In the genomic region with DNA sequence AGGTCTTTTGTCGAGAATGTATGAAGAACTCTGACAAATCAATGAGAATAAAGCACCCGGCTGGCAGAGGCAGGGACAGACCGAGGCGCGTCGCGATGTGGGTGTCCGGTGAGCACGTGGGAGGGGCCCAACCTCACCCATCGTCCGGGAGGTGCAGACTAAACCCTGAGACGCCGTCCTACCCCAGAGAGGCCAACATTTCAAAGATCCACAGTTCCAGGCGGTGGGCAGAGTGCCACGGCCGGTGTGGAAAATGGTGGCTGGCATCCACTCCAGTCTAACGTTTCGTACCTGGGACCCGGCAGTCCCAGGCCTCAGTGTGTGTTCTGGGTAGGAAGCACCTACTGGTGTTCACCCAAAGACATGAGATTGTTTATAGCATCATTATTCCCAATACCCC, we compare ENCODE assay signal across 7 cellular contexts. TPM values are rescaled to one million over a fixed set of nuclear protein-coding genes. Genes with fewer than 3 reads are reported as not detected.
DNase-seq lines count a peak whose midpoint lies in the region; ATAC-seq, FAIRE-seq and TF ChIP-seq lines count a peak whose summit lies in the region.
"Not testable (repeated sequence)": the region's sequence is repeated elsewhere in the genome, so short reads cannot be mapped to it uniquely, and the experiment has no call there.

No MANE protein-coding gene starts in this region.

- not testable (repeated sequence) for H4K20me1 ChIP-seq in H1 (replicated peaks in 1 of 2; ENCODE audit: control insufficient read depth in 1 of 2, insufficient read depth in 2 of 2, low read length in 2 of 2)

- not testable (repeated sequence) for H3K23me2 ChIP-seq in H1 (ENCODE audit: low read depth, low read length)

- TF ChIP-seq POLR2A in adrenal gland (IDR thresholded peaks at IDR 0.05); H1 (IDR thresholded peaks at IDR 0.05; ENCODE audit: control extremely low read depth in 1 of 2, low read depth in 2 of 2, low read length in 2 of 2); suprapubic skin (IDR thresholded peaks at IDR 0.05): not testable (repeated sequence)

- H3K36me3 ChIP-seq in HUES6 (ENCODE audit: control insufficient read depth, insufficient read depth, low read length); adrenal gland (replicated peaks in 1 of 2); H1 (ENCODE audit: control insufficient read depth in 2 of 4, insufficient read depth in 4 of 4, low read length in 3 of 4); left ventricle myocardium inferior; mesendoderm (ENCODE audit: control insufficient read depth, insufficient read depth, low read length); psoas muscle (ENCODE audit: insufficient read depth in 1 of 2, low read depth in 1 of 2); suprapubic skin: not testable (repeated sequence)

- not testable (repeated sequence) for H2AFZ ChIP-seq in H1 (ENCODE audit: low read length)

- CTCF ChIA-PET in H1 (lab: Charles Lee; ENCODE audit: partially characterized antibody): interaction anchor here (1.2 to 2.1 kb wide), 4 partner anchors 19 to 169 kb away, joined by 3 to 6 read pairs (median 3); no protein-coding TSS in a partner anchor

- H3K79me1 ChIP-seq in H1 (ENCODE audit: low read depth, low read length); mesendoderm (ENCODE audit: low read length): not testable (repeated sequence)

- intact Hi-C loops in adrenal gland (cut with DNase I); left ventricle myocardium inferior (cut with micrococcal nuclease); psoas muscle (cut with DNase I): not testable (repeated sequence)

- not testable (repeated sequence) for H4K91ac ChIP-seq in H1 (replicated peaks; ENCODE audit: insufficient read length, low read length)

- POLR2A ChIA-PET in H1 (lab: Charles Lee; ENCODE audit: partially characterized antibody): interaction anchor here (1.4 kb wide), 1 partner anchor 73 kb away, joined by 3 read pairs; no protein-coding TSS in a partner anchor

- H3K79me2 ChIP-seq in H1 (ENCODE audit: control insufficient read depth in 1 of 2, insufficient read depth in 2 of 2, low read length in 2 of 2); mesendoderm (ENCODE audit: control insufficient read depth, insufficient read depth, low read length): not testable (repeated sequence)

- WGBS in adrenal gland, 4 donors: 91 to 97% (median 96%) methylated on average over 18 to 19 of the region's 19 CpGs
- WGBS in H1 (ENCODE audit: extremely low coverage in 1 of 2, insufficient coverage in 1 of 2, insufficient read length in 1 of 2, insufficient replicate concordance in 2 of 2, low coverage in 1 of 2, low lambda C conversion rate in 2 of 2, missing lambda C conversion rate in 1 of 2), 2 experiments: 94% methylated on average over 19 of the region's 19 CpGs; no CpG with 5 or more reads in 1 of the 2 experiments
- WGBS in mesendoderm (ENCODE audit: extremely low coverage, insufficient coverage, low lambda C conversion rate): no CpG with 5 or more reads among the region's 19 CpGs
- 77 to 85% (median 81%) methylated on average over 19 of the region's 19 CpGs for WGBS in psoas muscle, 3 donors
- 94% methylated on average over 19 of the region's 19 CpGs for WGBS in suprapubic skin

- not testable (repeated sequence) for H2BK120ac ChIP-seq in H1 (replicated peaks; ENCODE audit: low read depth, low read length); mesendoderm (ENCODE audit: low read depth, low read length)

- not testable (repeated sequence) for DNase-seq in adrenal gland; H1 (ENCODE audit: low read depth in 1 of 2, low spot score in 2 of 2); left ventricle myocardium inferior; mesendoderm; suprapubic skin (ENCODE audit: low spot score in 2 of 2)
- peak in 1 of 2 donors; percentile 44 for DNase-seq in psoas muscle

- TF ChIP-seq CTCF in adrenal gland (IDR thresholded peaks at IDR 0.05); H1 (IDR thresholded peaks at IDR 0.05; ENCODE audit: control extremely low read depth in 1 of 3, insufficient read depth in 1 of 3, low read depth in 1 of 3, low read length in 3 of 3); left ventricle myocardium inferior (IDR thresholded peaks at IDR 0.05; ENCODE audit: borderline replicate concordance); psoas muscle (IDR thresholded peaks at IDR 0.05); suprapubic skin (IDR thresholded peaks at IDR 0.05): not testable (repeated sequence)

- 0 out of 2 replicates have a peak overlapping the region, but pooled peaks have one; percentile 11 for H2BK5ac ChIP-seq in H1 (ENCODE audit: low read depth, low read length)
- H2BK5ac ChIP-seq in mesendoderm (ENCODE audit: low read length): not testable (repeated sequence)

- ATAC-seq in psoas muscle: not testable (repeated sequence)

- not testable (repeated sequence) for H3K4me2 ChIP-seq in H1 (ENCODE audit: insufficient read depth in 1 of 2, low read depth in 2 of 2, low read length in 2 of 2); mesendoderm (ENCODE audit: low read length)

- H3K4me1 ChIP-seq in HUES6 (ENCODE audit: control insufficient read depth, insufficient read depth, low read length) (peaks cover 72% of the 10 kb centered on the region), adrenal gland (replicated peaks in 1 of 2) (peaks cover 28% of the 10 kb centered on the region in 2 donors), H1 (replicated peaks in 1 of 4; ENCODE audit: control insufficient read depth in 3 of 4, insufficient read depth in 4 of 4, low read length in 3 of 4) (peaks cover 7 to 32% (median 20%) of the 10 kb centered on the region in 4 experiments), left ventricle myocardium inferior (peaks cover 78% of the 10 kb centered on the region), mesendoderm (ENCODE audit: control insufficient read depth, low read depth, low read length) (peaks cover 11% of the 10 kb centered on the region), psoas muscle (peaks cover 12% of the 10 kb centered on the region), suprapubic skin (peaks cover 27% of the 10 kb centered on the region)

- not testable (repeated sequence) for H2AK5ac ChIP-seq in H1 (ENCODE audit: low read depth, low read length); mesendoderm (ENCODE audit: low read length)

- not testable (repeated sequence) for H3K56ac ChIP-seq in H1 (replicated peaks; ENCODE audit: insufficient read length, low read depth, low read length); mesendoderm (ENCODE audit: low read length)

- not testable (repeated sequence) for H3K23ac ChIP-seq in H1 (ENCODE audit: insufficient read length); mesendoderm (ENCODE audit: low read length)

- not testable (repeated sequence) for H3K4ac ChIP-seq in H1 (replicated peaks; ENCODE audit: insufficient read length, low read depth, low read length)
- H3K4ac ChIP-seq in mesendoderm (ENCODE audit: low read depth, low read length): peak overlapping the region; percentile 41

- not testable (repeated sequence) for TF ChIP-seq EP300 in H1 (IDR thresholded peaks at IDR 0.05; ENCODE audit: borderline replicate concordance in 1 of 2, low read depth in 2 of 2, low read length in 2 of 2); suprapubic skin (IDR thresholded peaks at IDR 0.05)

- H2BK12ac ChIP-seq in H1 (ENCODE audit: low read depth, low read length): not testable (repeated sequence)

- not testable (repeated sequence) for H4K8ac ChIP-seq in H1 (ENCODE audit: extremely low read depth, insufficient read depth, low read length); mesendoderm (ENCODE audit: low read depth, low read length)

- not testable (repeated sequence) for H3K18ac ChIP-seq in H1 (ENCODE audit: extremely low read depth, low read length); mesendoderm (ENCODE audit: low read length)

- FAIRE-seq in H1 (lab: Jason Lieb, UNC): not testable (repeated sequence)

- H2BK15ac ChIP-seq in H1 (ENCODE audit: low read length): 0 out of 2 replicates have a peak overlapping the region, but pooled peaks have one; percentile 16
- H2BK15ac ChIP-seq in mesendoderm (replicated peaks; ENCODE audit: low read depth): not testable (repeated sequence)

- H3K9ac ChIP-seq in HUES6 (ENCODE audit: low read length): peak overlapping the region; percentile 80
- H3K9ac ChIP-seq in H1 (replicated peaks in 1 of 4; ENCODE audit: extremely low read depth in 1 of 4, low read depth in 3 of 4, low read length in 3 of 4); mesendoderm (ENCODE audit: low read length): not testable (repeated sequence)

- not testable (repeated sequence) for H3K27me3 ChIP-seq in HUES6 (ENCODE audit: control insufficient read depth, insufficient read depth, low read length); adrenal gland; H1 (replicated peaks in 1 of 4; ENCODE audit: control insufficient read depth in 3 of 4, extremely low read depth in 1 of 4, insufficient read depth in 3 of 4, low read length in 3 of 4); left ventricle myocardium inferior (ENCODE audit: low read depth); mesendoderm (ENCODE audit: insufficient read depth, low read length, poor library complexity); suprapubic skin
- H3K27me3 ChIP-seq in psoas muscle (ENCODE audit: insufficient read depth in 3 of 3, low read length in 2 of 3): peaks cover 0 to 39% (median 9%) of the 10 kb centered on the region in 3 donors

- H4K5ac ChIP-seq in H1 (ENCODE audit: insufficient read length, low read depth, low read length); mesendoderm (ENCODE audit: low read length): not testable (repeated sequence)

- H3K4me3 ChIP-seq in HUES6 (ENCODE audit: low read depth, low read length); adrenal gland; H1 (ENCODE audit: extremely low read depth in 1 of 4, insufficient read depth in 2 of 4, low read depth in 3 of 4, low read length in 4 of 4); left ventricle myocardium inferior; mesendoderm (ENCODE audit: low read length); psoas muscle; suprapubic skin: not testable (repeated sequence)

- TF ChIP-seq RAD21 in H1 (IDR thresholded peaks at IDR 0.05 in 1 of 2, conservative IDR thresholded peaks at IDR 0.05 in 1 of 2; ENCODE audit: low read depth in 2 of 2, low read length in 2 of 2): not testable (repeated sequence)

- H3K9me3 ChIP-seq in HUES6 (ENCODE audit: control insufficient read depth, insufficient read depth, low read depth, low read length); adrenal gland (replicated peaks in 1 of 3); H1 (ENCODE audit: insufficient read depth in 2 of 2, low read depth in 1 of 2, low read length in 1 of 2); left ventricle myocardium inferior (replicated peaks); psoas muscle; suprapubic skin: not testable (repeated sequence)

- not testable (repeated sequence) for H3K27ac ChIP-seq in HUES6 (ENCODE audit: low read depth, low read length); H1 (ENCODE audit: low read depth, low read length); mesendoderm (ENCODE audit: low read depth, low read length)
- H3K27ac ChIP-seq in adrenal gland (peak overlapping the region in 4 of 5 donors; percentile 81 to 98 (median 96)), left ventricle myocardium inferior (replicated peaks) (peak overlapping the region; percentile 97), psoas muscle (peak overlapping the region; percentile 85), suprapubic skin (peak overlapping the region; percentile 89)

- not testable (repeated sequence) for H2BK20ac ChIP-seq in H1 (ENCODE audit: low read length)

- not testable (repeated sequence) for H3K14ac ChIP-seq in H1 (ENCODE audit: insufficient read length)

RNA-seq across cellular contexts. Expression of a gene that starts 41.7 kb away (rescaled TPM):
- total RNA-seq in adrenal gland (100 to 1,000 TPM in 7 of 8 donors, 10 to 100 TPM in 1; 92.9 to 244 (median 141) TPM), left ventricle myocardium inferior (66.5 TPM), psoas muscle (10 to 100 TPM; 11.6 to 21.1 (median 15.1) TPM), suprapubic skin (100 to 1,000 TPM in 2 of 4 donors, 10 to 100 TPM in 2; 71.9 to 157 (median 101) TPM)
- polyA plus RNA-seq in adrenal gland (100 to 1,000 TPM in 2 of 3 donors, 10 to 100 TPM in 1; 10.9 to 201 (median 163) TPM), H1 (2011; rRNA removed) (145 and 239 TPM in 2 replicates), psoas muscle (10 to 100 TPM in 2 of 3 donors, 1 to 10 TPM in 1; 4.8 to 25.3 (median 11.3) TPM)
- 201 and 205 TPM in 2 replicates for total RNA-seq in H1 (2021; fragmentation: NEBNext Ultra II Directional; extraction: Animal tissue kit (Norgen Biotek cat#: 25700))
- polyA plus RNA-seq in H1 (2011; cell fraction: cytosol; rRNA removed): 167 TPM
- 627 TPM for polyA plus RNA-seq in H1 (2011; cell fraction: nucleus; rRNA removed)
- 80.5 to 132 TPM (median 130 TPM) in 4 replicates for polyA plus RNA-seq in H1 (2012, experiment 1 of 2)
- polyA plus RNA-seq in H1 (2012, experiment 2 of 2): 88.9 TPM
- polyA plus RNA-seq in H1 (2013, experiment 1 of 2): 269 TPM
- polyA plus RNA-seq in H1 (2013, experiment 2 of 2): 226 TPM
- polyA minus RNA-seq in H1 (2011; rRNA and poly(A)+ RNA removed): 30.9 and 31.7 TPM in 2 replicates
- polyA minus RNA-seq in H1 (2011; cell fraction: cytosol; rRNA and poly(A)+ RNA removed): 90.3 TPM
- polyA minus RNA-seq in H1 (2011; cell fraction: nucleus; rRNA and poly(A)+ RNA removed): 88.2 TPM
- polyA plus RNA-seq in mesendoderm (2013, experiment 1 of 2): 84.0 TPM
- polyA plus RNA-seq in mesendoderm (2013, experiment 2 of 2): 85.5 TPM
